In genomic region chr16:89596061-89596689, GRCh38 we compare ENCODE assay signal across 1 cellular context.
TF ChIP-seq lines count a peak whose summit lies in the region.

No MANE protein-coding gene starts in this region.

TF ChIP-seq in GM12878, 131 proteins besides CTCF, POLR2A, EP300 and RAD21:
- no peak for TF ChIP-seq ZNF274 (IDR thresholded peaks at IDR 0.05; ENCODE audit: insufficient read depth, insufficient read length)
- no peak for TF ChIP-seq E4F1 (IDR thresholded peaks at IDR 0.05; ENCODE audit: borderline replicate concordance, partially characterized antibody)
- no peak for TF ChIP-seq RB1 (IDR thresholded peaks at IDR 0.05; ENCODE audit: borderline replicate concordance)
